In the genomic region with DNA sequence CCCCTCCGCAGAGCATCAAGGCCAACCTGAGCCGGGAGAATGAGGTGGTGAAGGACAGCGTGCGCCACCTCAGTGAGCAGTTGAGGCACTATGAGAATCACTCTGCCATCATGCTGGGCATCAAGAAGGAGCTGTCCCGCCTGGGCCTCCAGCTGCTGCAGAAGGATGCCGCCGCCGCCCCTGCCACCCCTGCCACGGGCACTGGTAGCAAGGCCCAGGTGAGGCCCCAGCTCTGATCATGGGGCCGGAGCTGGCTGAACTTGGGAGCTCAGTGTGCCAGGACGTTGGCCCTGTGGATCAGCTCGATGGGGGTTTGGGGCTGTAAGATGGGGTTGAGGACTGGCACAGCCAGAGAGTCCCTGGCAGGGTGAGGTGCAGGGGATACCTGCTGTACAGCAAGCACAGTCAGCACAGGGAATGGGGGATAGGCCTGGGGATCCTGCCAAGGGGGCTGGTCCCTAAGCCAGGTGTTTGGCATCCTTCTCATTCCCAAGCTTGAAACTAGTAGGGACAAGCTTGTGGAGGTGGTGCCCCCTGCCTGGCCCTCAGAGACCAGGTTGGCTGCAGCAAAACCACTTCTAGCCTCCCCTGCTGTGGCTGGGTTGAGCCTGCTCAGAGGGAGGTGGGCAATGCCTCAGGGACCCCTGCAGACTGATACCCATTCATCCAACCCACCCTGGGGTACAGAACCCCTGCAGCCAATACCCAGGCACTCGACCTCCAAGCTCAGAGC, we compare ENCODE assay signal across 13 cellular contexts. TPM values are rescaled to one million over a fixed set of nuclear protein-coding genes. Genes with fewer than 3 reads are reported as not detected.
"Had no signal": no experiment of that assay in that cellular context is flagged by ENCODE, and none has a peak within 500 bp of the region (broad histone marks: within the 10 kb centered on the region; RNA-seq: fewer than 3 reads in every experiment).

No MANE protein-coding gene starts in this region.

- DNase-seq: activated CD4-positive, alpha-beta memory T cell treated with anti-CD3 and anti-CD28 coated beads for 36 hours; activated CD4-positive, CD25-positive, alpha-beta regulatory T cell treated with anti-CD3 and anti-CD28 coated beads, Interleukin-2, amount 50 U/mL, for 72 hours; activated gamma-delta T cell; activated naive CD8-positive, alpha-beta T cell treated with anti-CD3 and anti-CD28 coated beads for 36 hours; activated T-cell treated with anti-CD3 and anti-CD28 coated beads, Interleukin-2, amount 50 U/mL, for 48 hours; foreskin melanocyte; nephron progenitor cell; thyroid gland had no signal

- H3K27me3 ChIP-seq: breast epithelium, thyroid gland, vagina had no signal

- H3K27ac ChIP-seq: vagina had no signal

- ATAC-seq: left lobe of liver had no signal

- H3K4me3 ChIP-seq: thyroid gland, vagina had no signal

- H3K36me3 ChIP-seq: breast epithelium, thyroid gland, vagina had no signal

- H3K9me3 ChIP-seq: breast epithelium, thyroid gland, vagina had no signal

RNA-seq across cellular contexts. Expression of gene OLFML2A, which starts 22.5 kb away (rescaled TPM):
- total RNA-seq: activated CD4-positive, alpha-beta memory T cell treated with anti-CD3 and anti-CD28 coated beads for 36 hours; activated naive CD8-positive, alpha-beta T cell treated with anti-CD3 and anti-CD28 coated beads for 36 hours had no signal

RNA-seq across cellular contexts. Expression of gene WDR38, which starts 53.8 kb away (rescaled TPM):
- total RNA-seq: activated CD4-positive, alpha-beta memory T cell treated with anti-CD3 and anti-CD28 coated beads for 36 hours; activated naive CD8-positive, alpha-beta T cell treated with anti-CD3 and anti-CD28 coated beads for 36 hours; chondrocyte; left lobe of liver; osteoblast; vagina had no signal
